Comparison of ENCODE assay signal across 2 cellular contexts in the genomic region with DNA sequence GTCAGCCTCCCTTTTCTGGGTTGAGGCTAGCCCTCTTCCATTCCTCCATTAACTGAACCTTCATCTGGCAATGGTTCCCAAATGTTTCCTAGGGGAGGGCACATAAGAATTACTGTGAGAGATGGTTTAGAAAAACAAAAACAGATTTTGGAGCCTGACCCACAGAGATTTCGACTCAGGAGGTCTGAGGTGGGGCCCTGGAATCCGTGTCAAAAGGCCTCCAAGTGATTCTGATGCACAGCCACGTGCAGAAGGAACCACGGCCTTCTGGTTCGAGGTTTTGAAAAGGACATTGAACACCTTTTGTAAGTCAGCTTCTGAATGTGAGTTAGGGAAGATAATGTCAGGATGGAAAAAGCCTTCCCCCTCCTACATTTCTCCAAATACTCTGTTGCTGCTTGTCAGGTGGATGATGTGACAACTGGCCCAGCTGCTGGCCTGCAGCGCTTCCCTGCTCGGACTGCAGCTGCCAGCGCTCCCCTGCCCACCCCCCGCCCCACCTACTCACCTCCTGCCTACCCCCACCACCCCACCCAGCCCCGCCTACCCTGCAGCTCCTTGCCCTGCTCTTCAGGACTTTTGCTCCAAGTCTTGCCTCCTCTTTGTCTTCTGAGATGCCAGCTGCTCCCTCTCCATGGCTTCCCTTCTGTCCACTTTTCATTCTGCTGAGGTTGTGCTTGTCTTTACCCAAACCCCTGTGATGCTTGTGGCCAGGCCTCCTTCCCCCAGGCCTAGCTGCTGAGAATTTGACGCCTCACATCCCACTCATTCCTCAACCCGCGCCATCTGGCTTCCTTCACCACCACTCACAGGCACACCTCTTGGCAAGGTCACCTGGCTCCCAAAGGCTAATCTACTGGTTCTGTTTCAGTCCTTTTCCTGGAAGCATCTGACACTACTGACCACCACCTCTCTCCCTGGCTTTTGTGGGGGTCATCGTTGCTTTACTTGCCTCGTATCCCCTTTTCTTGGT.
TF ChIP-seq lines count a peak whose summit lies in the region.

No MANE protein-coding gene starts in this region.

TF ChIP-seq in SK-N-SH treated with all-trans-retinoic acid at 6 μM for 48 hours, 23 proteins besides CTCF, POLR2A, EP300 and RAD21:
- TF ChIP-seq, protein P1, sequence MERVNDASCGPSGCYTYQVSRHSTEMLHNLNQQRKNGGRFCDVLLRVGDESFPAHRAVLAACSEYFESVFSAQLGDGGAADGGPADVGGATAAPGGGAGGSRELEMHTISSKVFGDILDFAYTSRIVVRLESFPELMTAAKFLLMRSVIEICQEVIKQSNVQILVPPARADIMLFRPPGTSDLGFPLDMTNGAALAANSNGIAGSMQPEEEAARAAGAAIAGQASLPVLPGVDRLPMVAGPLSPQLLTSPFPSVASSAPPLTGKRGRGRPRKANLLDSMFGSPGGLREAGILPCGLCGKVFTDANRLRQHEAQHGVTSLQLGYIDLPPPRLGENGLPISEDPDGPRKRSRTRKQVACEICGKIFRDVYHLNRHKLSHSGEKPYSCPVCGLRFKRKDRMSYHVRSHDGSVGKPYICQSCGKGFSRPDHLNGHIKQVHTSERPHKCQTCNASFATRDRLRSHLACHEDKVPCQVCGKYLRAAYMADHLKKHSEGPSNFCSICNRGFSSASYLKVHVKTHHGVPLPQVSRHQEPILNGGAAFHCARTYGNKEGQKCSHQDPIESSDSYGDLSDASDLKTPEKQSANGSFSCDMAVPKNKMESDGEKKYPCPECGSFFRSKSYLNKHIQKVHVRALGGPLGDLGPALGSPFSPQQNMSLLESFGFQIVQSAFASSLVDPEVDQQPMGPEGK (CRISPR knock-in tag; IDR thresholded peaks at IDR 0.05; ENCODE audit: borderline replicate concordance) = no peak
- TF ChIP-seq BACH2 (CRISPR knock-in tag; IDR thresholded peaks at IDR 0.05; ENCODE audit: borderline replicate concordance) = no peak
- no peak for TF ChIP-seq RARB (CRISPR knock-in tag; IDR thresholded peaks at IDR 0.05)
- no peak for TF ChIP-seq GLIS3 (CRISPR knock-in tag; IDR thresholded peaks at IDR 0.05)
- no peak for TF ChIP-seq OSR1 (CRISPR knock-in tag; IDR thresholded peaks at IDR 0.05)
- TF ChIP-seq ZC3H10 (CRISPR knock-in tag; IDR thresholded peaks at IDR 0.05) = no peak
- TF ChIP-seq TCF4 (CRISPR knock-in tag; IDR thresholded peaks at IDR 0.05; ENCODE audit: borderline replicate concordance) = no peak
- no peak for TF ChIP-seq ISL1 (CRISPR knock-in tag; IDR thresholded peaks at IDR 0.05)
- TF ChIP-seq ZNF70 (CRISPR knock-in tag; IDR thresholded peaks at IDR 0.05) = no peak
- TF ChIP-seq, protein P2, sequence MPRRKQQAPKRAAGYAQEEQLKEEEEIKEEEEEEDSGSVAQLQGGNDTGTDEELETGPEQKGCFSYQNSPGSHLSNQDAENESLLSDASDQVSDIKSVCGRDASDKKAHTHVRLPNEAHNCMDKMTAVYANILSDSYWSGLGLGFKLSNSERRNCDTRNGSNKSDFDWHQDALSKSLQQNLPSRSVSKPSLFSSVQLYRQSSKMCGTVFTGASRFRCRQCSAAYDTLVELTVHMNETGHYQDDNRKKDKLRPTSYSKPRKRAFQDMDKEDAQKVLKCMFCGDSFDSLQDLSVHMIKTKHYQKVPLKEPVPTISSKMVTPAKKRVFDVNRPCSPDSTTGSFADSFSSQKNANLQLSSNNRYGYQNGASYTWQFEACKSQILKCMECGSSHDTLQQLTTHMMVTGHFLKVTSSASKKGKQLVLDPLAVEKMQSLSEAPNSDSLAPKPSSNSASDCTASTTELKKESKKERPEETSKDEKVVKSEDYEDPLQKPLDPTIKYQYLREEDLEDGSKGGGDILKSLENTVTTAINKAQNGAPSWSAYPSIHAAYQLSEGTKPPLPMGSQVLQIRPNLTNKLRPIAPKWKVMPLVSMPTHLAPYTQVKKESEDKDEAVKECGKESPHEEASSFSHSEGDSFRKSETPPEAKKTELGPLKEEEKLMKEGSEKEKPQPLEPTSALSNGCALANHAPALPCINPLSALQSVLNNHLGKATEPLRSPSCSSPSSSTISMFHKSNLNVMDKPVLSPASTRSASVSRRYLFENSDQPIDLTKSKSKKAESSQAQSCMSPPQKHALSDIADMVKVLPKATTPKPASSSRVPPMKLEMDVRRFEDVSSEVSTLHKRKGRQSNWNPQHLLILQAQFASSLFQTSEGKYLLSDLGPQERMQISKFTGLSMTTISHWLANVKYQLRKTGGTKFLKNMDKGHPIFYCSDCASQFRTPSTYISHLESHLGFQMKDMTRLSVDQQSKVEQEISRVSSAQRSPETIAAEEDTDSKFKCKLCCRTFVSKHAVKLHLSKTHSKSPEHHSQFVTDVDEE (CRISPR knock-in tag; IDR thresholded peaks at IDR 0.05) = no peak

TF ChIP-seq in HepG2, 621 proteins besides CTCF, POLR2A, EP300 and RAD21:
- TF ChIP-seq, protein P3, sequence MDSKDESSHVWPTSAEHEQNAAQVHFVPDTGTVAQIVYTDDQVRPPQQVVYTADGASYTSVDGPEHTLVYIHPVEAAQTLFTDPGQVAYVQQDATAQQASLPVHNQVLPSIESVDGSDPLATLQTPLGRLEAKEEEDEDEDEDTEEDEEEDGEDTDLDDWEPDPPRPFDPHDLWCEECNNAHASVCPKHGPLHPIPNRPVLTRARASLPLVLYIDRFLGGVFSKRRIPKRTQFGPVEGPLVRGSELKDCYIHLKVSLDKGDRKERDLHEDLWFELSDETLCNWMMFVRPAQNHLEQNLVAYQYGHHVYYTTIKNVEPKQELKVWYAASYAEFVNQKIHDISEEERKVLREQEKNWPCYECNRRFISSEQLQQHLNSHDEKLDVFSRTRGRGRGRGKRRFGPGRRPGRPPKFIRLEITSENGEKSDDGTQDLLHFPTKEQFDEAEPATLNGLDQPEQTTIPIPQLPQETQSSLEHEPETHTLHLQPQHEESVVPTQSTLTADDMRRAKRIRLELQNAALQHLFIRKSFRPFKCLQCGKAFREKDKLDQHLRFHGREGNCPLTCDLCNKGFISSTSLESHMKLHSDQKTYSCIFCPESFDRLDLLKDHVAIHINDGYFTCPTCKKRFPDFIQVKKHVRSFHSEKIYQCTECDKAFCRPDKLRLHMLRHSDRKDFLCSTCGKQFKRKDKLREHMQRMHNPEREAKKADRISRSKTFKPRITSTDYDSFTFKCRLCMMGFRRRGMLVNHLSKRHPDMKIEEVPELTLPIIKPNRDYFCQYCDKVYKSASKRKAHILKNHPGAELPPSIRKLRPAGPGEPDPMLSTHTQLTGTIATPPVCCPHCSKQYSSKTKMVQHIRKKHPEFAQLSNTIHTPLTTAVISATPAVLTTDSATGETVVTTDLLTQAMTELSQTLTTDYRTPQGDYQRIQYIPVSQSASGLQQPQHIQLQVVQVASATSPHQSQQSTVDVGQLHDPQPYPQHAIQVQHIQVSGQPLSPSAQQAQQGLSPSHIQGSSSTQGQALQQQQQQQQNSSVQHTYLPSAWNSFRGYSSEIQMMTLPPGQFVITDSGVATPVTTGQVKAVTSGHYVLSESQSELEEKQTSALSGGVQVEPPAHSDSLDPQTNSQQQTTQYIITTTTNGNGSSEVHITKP (CRISPR knock-in tag; IDR thresholded peaks at IDR 0.05; ENCODE audit: low read depth) = no peak
- TF ChIP-seq, protein P4, sequence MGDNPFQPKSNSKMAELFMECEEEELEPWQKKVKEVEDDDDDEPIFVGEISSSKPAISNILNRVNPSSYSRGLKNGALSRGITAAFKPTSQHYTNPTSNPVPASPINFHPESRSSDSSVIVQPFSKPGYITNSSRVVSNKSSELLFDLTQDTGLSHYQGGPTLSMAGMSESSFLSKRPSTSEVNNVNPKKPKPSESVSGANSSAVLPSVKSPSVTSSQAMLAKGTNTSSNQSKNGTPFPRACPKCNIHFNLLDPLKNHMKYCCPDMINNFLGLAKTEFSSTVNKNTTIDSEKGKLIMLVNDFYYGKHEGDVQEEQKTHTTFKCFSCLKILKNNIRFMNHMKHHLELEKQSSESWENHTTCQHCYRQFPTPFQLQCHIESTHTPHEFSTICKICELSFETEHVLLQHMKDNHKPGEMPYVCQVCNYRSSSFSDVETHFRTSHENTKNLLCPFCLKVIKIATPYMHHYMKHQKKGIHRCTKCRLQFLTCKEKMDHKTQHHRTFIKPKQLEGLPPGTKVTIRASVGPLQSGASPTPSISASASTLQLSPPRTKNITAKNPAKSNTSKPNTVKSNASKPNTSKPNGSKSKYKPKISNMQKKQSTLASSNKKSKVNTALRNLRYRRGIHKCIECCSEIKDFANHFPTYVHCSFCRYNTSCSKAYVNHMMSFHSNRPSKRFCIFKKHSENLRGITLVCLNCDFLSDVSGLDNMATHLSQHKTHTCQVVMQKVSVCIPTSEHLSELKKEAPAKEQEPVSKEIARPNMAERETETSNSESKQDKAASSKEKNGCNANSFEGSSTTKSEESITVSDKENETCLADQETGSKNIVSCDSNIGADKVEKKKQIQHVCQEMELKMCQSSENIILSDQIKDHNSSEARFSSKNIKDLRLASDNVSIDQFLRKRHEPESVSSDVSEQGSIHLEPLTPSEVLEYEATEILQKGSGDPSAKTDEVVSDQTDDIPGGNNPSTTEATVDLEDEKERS (CRISPR knock-in tag; IDR thresholded peaks at IDR 0.05) = no peak
- TF ChIP-seq BRCA1 (CRISPR knock-in tag; IDR thresholded peaks at IDR 0.05) (no peak), SMYD3 (CRISPR knock-in tag; IDR thresholded peaks at IDR 0.05) (no peak), ZNF431 (CRISPR knock-in tag; IDR thresholded peaks at IDR 0.05; ENCODE audit: borderline replicate concordance, low read depth) (no peak), MLLT10 (CRISPR knock-in tag; IDR thresholded peaks at IDR 0.05) (no peak), ZNF446 (CRISPR knock-in tag; IDR thresholded peaks at IDR 0.05) (no peak), ARNT (IDR thresholded peaks at IDR 0.05) (no peak), SIX1 (CRISPR knock-in tag; IDR thresholded peaks at IDR 0.05; ENCODE audit: borderline replicate concordance) (no peak), ZNF543 (CRISPR knock-in tag; IDR thresholded peaks at IDR 0.05) (no peak), ZNF724P (CRISPR knock-in tag; IDR thresholded peaks at IDR 0.05; ENCODE audit: borderline replicate concordance) (no peak), ZNF256 (CRISPR knock-in tag; conservative IDR thresholded peaks at IDR 0.05) (no peak), XBP1 (CRISPR knock-in tag; IDR thresholded peaks at IDR 0.05) (no peak)
- TF ChIP-seq, protein P5, sequence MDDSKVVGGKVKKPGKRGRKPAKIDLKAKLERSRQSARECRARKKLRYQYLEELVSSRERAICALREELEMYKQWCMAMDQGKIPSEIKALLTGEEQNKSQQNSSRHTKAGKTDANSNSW (CRISPR knock-in tag; IDR thresholded peaks at IDR 0.05; ENCODE audit: borderline replicate concordance) = no peak
